In genomic region chr19:1101337-1101698, GRCh38 we compare ENCODE assay signal across 8 cellular contexts. TPM values are rescaled to one million over a fixed set of nuclear protein-coding genes. Genes with fewer than 3 reads are reported as not detected.
DNase-seq lines count a peak whose midpoint lies in the region; ATAC-seq and TF ChIP-seq lines count a peak whose summit lies in the region.

No MANE protein-coding gene starts in this region.

- H3K36me3 ChIP-seq in DOHH2 (ENCODE audit: control insufficient read depth, low read length): peaks cover 4% of the 10 kb centered on the region
- H3K36me3 ChIP-seq in SJSA1: peaks cover 15% of the 10 kb centered on the region
- H3K36me3 ChIP-seq in esophagus squamous epithelium: peaks cover 0 to 9% (median 1%) of the 10 kb centered on the region in 3 donors
- peaks cover 0 to 4% of the 10 kb centered on the region in 2 donors for H3K36me3 ChIP-seq in psoas muscle (ENCODE audit: insufficient read depth in 1 of 2, low read depth in 1 of 2)

- DNase-seq in SJSA1 (ENCODE audit: low read depth in 1 of 2, low spot score in 2 of 2) (no peak), esophagus squamous epithelium (lab: John Stamatoyannopoulos, UW) (no peak), psoas muscle (peak in 1 of 2 donors; percentile 65), T-helper 9 cell (no peak)

- no peaks in the 10 kb centered on the region for H4K20me1 ChIP-seq in DOHH2 (ENCODE audit: control insufficient read depth, insufficient read depth, low read depth, low read length)

- H3K27ac ChIP-seq in DOHH2 (ENCODE audit: low read depth, low read length) (peak overlapping the region; percentile 57), SJSA1 (peak overlapping the region; percentile 79), esophagus squamous epithelium (peak overlapping the region; percentile 89 to 99 (median 96)), psoas muscle (peak overlapping the region; percentile 97)

- no peaks in the 10 kb centered on the region for H3K9me2 ChIP-seq in DOHH2 (replicated peaks; ENCODE audit: control insufficient read depth, low read length)

- peaks cover 12% of the 10 kb centered on the region for H3F3A ChIP-seq in DOHH2 (ENCODE audit: control insufficient read depth, insufficient read depth)

- intact Hi-C loops in esophagus squamous epithelium (cut with DNase I) (loop anchor here (5.0 kb wide), 1 partner anchor 79 kb away; the partner anchor contains the start of genes RNU6-2 and TMEM259), psoas muscle (cut with DNase I) (no loop called here)

- no peak for ATAC-seq in psoas muscle
- no peak for ATAC-seq in GM21786 (IDR thresholded peaks at IDR 0.05; ENCODE audit: unreplicated experiment)
- no peak for ATAC-seq in GM21825 (IDR thresholded peaks at IDR 0.05; ENCODE audit: unreplicated experiment)
- no peak for ATAC-seq in HG02610 (IDR thresholded peaks at IDR 0.05; ENCODE audit: unreplicated experiment)

- H3K4me3 ChIP-seq in DOHH2 (ENCODE audit: low read length) (peak overlapping the region; percentile 59), SJSA1 (no peak overlapping the region), esophagus squamous epithelium (peak overlapping the region in 3 of 4 donors; percentile 7 to 44 (median 11)), psoas muscle (peak overlapping the region; percentile 1)

- H3K79me2 ChIP-seq in DOHH2 (ENCODE audit: control insufficient read depth, low read length): peaks cover 10% of the 10 kb centered on the region

- H3K4me1 ChIP-seq in DOHH2 (ENCODE audit: control insufficient read depth, low read length): peaks cover 35% of the 10 kb centered on the region
- peaks cover 37% of the 10 kb centered on the region for H3K4me1 ChIP-seq in SJSA1 (replicated peaks)
- H3K4me1 ChIP-seq in esophagus squamous epithelium: peaks cover 60 to 80% (median 68%) of the 10 kb centered on the region in 3 donors
- H3K4me1 ChIP-seq in psoas muscle: peaks cover 28% of the 10 kb centered on the region

- H3K4me2 ChIP-seq in DOHH2 (ENCODE audit: low read length): peak overlapping the region; percentile 84

- WGBS in esophagus squamous epithelium, 2 donors: 11% methylated on average over 9 of the region's 9 CpGs; no CpG with 5 or more reads in 1 of the 2 donors
- 27 to 37% (median 30%) methylated on average over 9 of the region's 9 CpGs for WGBS in psoas muscle, 3 donors

- TF ChIP-seq CTCF in DOHH2 (IDR thresholded peaks at IDR 0.05; ENCODE audit: low read depth, low read length, poor library complexity, severe bottlenecking) (no peak), esophagus squamous epithelium (IDR thresholded peaks at IDR 0.05) (no peak), psoas muscle (IDR thresholded peaks at IDR 0.05) (no peak)

- H3K9me3 ChIP-seq in DOHH2 (ENCODE audit: control insufficient read depth, insufficient read depth, low read length): no peaks in the 10 kb centered on the region
- H3K9me3 ChIP-seq in SJSA1 (replicated peaks): peaks cover 5% of the 10 kb centered on the region
- H3K9me3 ChIP-seq in esophagus squamous epithelium: peaks cover 0 to 5% (median 0%) of the 10 kb centered on the region in 3 donors
- H3K9me3 ChIP-seq in psoas muscle: no peaks in the 10 kb centered on the region

- no peak for TF ChIP-seq POLR2A in esophagus squamous epithelium (IDR thresholded peaks at IDR 0.05)

- H3K27me3 ChIP-seq in DOHH2 (ENCODE audit: control insufficient read depth, low read length) (no peaks in the 10 kb centered on the region), SJSA1 (replicated peaks) (no peaks in the 10 kb centered on the region), esophagus squamous epithelium (no peaks in the 10 kb centered on the region), psoas muscle (ENCODE audit: insufficient read depth in 3 of 3, low read length in 2 of 3) (no peaks in the 10 kb centered on the region)

RNA-seq across cellular contexts. Expression of gene GPX4, which starts 2.5 kb away (rescaled TPM):
- 387 and 449 TPM in 2 replicates for total RNA-seq in SJSA1 (2014; rRNA removed; shearing (Covaris generic))
- 100 to 1,000 TPM; 108 to 405 (median 244) TPM for total RNA-seq in esophagus squamous epithelium
- total RNA-seq in psoas muscle: 100 to 1,000 TPM; 279 to 560 (median 304) TPM
- 100 to 1,000 TPM; 490 to 762 (median 618) TPM for polyA plus RNA-seq in psoas muscle

RNA-seq across cellular contexts. Expression of gene POLR2E, which starts 6.1 kb away (rescaled TPM):
- total RNA-seq in SJSA1 (2014; rRNA removed; shearing (Covaris generic)): 143 and 173 TPM in 2 replicates
- total RNA-seq in esophagus squamous epithelium: 100 to 1,000 TPM; 113 to 198 (median 166) TPM
- total RNA-seq in psoas muscle: 100 to 1,000 TPM; 133 to 147 (median 143) TPM
- 100 to 1,000 TPM; 170 to 243 (median 217) TPM for polyA plus RNA-seq in psoas muscle

RNA-seq across cellular contexts. Expression of gene ARHGAP45, which starts 34.4 kb away (rescaled TPM):
- 0.03 TPM in 1 of 2 replicates, not detected in the other for total RNA-seq in SJSA1 (2014; rRNA removed; shearing (Covaris generic))
- 10 to 100 TPM in 3 of 4 donors, 1 to 10 TPM in 1; 8.2 to 39.3 (median 12.5) TPM for total RNA-seq in esophagus squamous epithelium
- total RNA-seq in psoas muscle: 1 to 10 TPM; 2.0 to 4.0 (median 3.2) TPM
- 1 to 10 TPM; 1.2 to 1.8 (median 1.8) TPM for polyA plus RNA-seq in psoas muscle
